17 cellular contexts compared by ENCODE assay signal in the genomic region with DNA sequence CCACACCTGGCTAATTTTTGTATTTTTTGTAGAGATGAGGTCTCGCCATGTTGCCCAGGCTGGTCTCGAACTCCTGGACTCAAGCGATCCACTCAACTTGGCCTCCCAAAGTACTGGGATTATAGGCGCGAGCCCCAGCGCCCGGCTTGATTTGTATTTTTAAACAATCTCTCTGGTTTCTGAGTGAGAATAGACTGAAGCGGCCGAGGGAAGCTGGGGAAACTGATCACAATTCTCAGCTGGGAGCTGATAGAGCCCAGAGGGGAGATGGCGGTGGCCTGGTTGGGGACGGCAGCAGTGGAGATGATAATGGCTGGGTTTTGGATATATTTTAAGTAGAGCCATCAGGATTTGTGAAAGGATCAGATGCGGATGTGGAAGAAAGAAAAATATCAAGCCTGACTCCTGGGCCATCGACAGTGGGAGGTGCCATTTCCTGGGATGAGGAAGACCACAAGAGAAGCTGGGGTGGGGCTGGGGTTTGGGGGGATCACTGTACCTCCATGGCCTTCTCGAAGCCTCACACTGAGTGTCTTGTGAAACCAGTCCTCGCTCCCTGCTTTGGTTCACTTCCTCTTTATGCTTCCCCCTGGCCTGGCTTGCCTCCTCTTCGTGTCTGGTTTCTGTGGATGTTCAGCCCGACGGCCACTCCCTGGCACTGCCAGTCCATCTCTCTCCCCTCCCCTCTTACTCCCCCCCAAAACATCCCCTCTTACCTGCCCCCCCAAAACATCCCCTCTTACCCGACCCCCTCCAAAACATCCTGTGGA. TPM values are rescaled to one million over a fixed set of nuclear protein-coding genes. Genes with fewer than 3 reads are reported as not detected.
DNase-seq lines count a peak whose midpoint lies in the region; ATAC-seq and TF ChIP-seq lines count a peak whose summit lies in the region.
"Had no signal": no experiment of that assay in that cellular context is flagged by ENCODE, and none has a peak within 500 bp of the region (broad histone marks: within the 10 kb centered on the region; RNA-seq: fewer than 3 reads in every experiment).

No MANE protein-coding gene starts in this region.

- DNase-seq in SKM-1 (lab: John Stamatoyannopoulos, UW; ENCODE audit: unreplicated experiment) (peak; percentile 53), left lung (peak; percentile 27 to 29), spleen (peak; percentile 58)
- no peak for DNase-seq in activated T-cell treated with anti-CD3 and anti-CD28 coated beads, Interleukin-2, amount 50 U/mL, for 4 hours
- DNase-seq in activated naive CD8-positive, alpha-beta T cell treated with anti-CD3 and anti-CD28 coated beads for 36 hours: no peak
- DNase-seq: BE2C, brain microvascular endothelial cell, NCI-H187 treated with DMSO at 0.1 percent for 48 hours, T-helper 1 cell had no signal

- WGBS in spleen, 5 donors: 64 to 77% (median 71%) methylated on average over 19 of the region's 19 CpGs

- peaks cover 19% of the 10 kb centered on the region for H3K27me3 Mint-ChIP-seq in activated T-cell treated with anti-CD3 and anti-CD28 coated beads, Interleukin-2, amount 50 U/mL, for 4 hours (ENCODE audit: low read depth)
- peaks cover 9% of the 10 kb centered on the region for H3K27me3 Mint-ChIP-seq in activated naive CD8-positive, alpha-beta T cell treated with anti-CD3 and anti-CD28 coated beads for 36 hours

- H3K27ac Mint-ChIP-seq in activated naive CD8-positive, alpha-beta T cell treated with anti-CD3 and anti-CD28 coated beads for 36 hours: no peak overlapping the region

- H3K4me1 ChIP-seq in left lung (no peaks in the 10 kb centered on the region), spleen (peaks cover 0 to 12% (median 3%) of the 10 kb centered on the region in 6 donors)

- no peaks in the 10 kb centered on the region for H3K4me1 Mint-ChIP-seq in activated T-cell treated with anti-CD3 and anti-CD28 coated beads, Interleukin-2, amount 50 U/mL, for 4 hours (ENCODE audit: low read depth)
- no peaks in the 10 kb centered on the region for H3K4me1 Mint-ChIP-seq in activated naive CD8-positive, alpha-beta T cell treated with anti-CD3 and anti-CD28 coated beads for 36 hours
- H3K4me1 Mint-ChIP-seq: activated naive CD4-positive, alpha-beta T cell treated with anti-CD3 and anti-CD28 coated beads, Interleukin-2, amount 50 U/mL, for 24 hours had no signal

- no peak overlapping the region for H3K4me3 ChIP-seq in left lung
- no peak overlapping the region for H3K4me3 ChIP-seq in spleen

- no peaks in the 10 kb centered on the region for H3K36me3 Mint-ChIP-seq in activated T-cell treated with anti-CD3 and anti-CD28 coated beads, Interleukin-2, amount 50 U/mL, for 4 hours (ENCODE audit: insufficient read depth)
- no peaks in the 10 kb centered on the region for H3K36me3 Mint-ChIP-seq in activated naive CD8-positive, alpha-beta T cell treated with anti-CD3 and anti-CD28 coated beads for 36 hours
- H3K36me3 Mint-ChIP-seq: activated naive CD4-positive, alpha-beta T cell treated with anti-CD3 and anti-CD28 coated beads, Interleukin-2, amount 50 U/mL, for 24 hours had no signal

- H3K9me3 ChIP-seq in KOPT-K1 (ENCODE audit: insufficient read depth, low read length, poor library complexity, severe bottlenecking) (no peaks in the 10 kb centered on the region), left lung (no peaks in the 10 kb centered on the region), spleen (no peaks in the 10 kb centered on the region)
- H3K9me3 ChIP-seq: BE2C had no signal

- H3K27ac ChIP-seq in KOPT-K1 (ENCODE audit: low read depth, low read length, poor library complexity, severe bottlenecking) (peak overlapping the region; percentile 92), left lung (no peak overlapping the region), spleen (no peak overlapping the region)
- H3K27ac ChIP-seq: brain microvascular endothelial cell, KMS-11 had no signal

- H3K4me3 Mint-ChIP-seq in activated T-cell treated with anti-CD3 and anti-CD28 coated beads, Interleukin-2, amount 50 U/mL, for 4 hours: no peak overlapping the region
- H3K4me3 Mint-ChIP-seq in activated naive CD8-positive, alpha-beta T cell treated with anti-CD3 and anti-CD28 coated beads for 36 hours: no peak overlapping the region
- H3K4me3 Mint-ChIP-seq: activated naive CD4-positive, alpha-beta T cell treated with anti-CD3 and anti-CD28 coated beads, Interleukin-2, amount 50 U/mL, for 24 hours had no signal

- no peak for TF ChIP-seq CTCF in left lung (IDR thresholded peaks at IDR 0.05)
- no peak for TF ChIP-seq CTCF in spleen (IDR thresholded peaks at IDR 0.05 in 8 of 11, conservative IDR thresholded peaks at IDR 0.05 in 3 of 11)

- H3K27me3 ChIP-seq in left lung: peaks cover 0 to 4% of the 10 kb centered on the region in 2 donors
- peaks cover 0 to 8% (median 0%) of the 10 kb centered on the region in 7 donors for H3K27me3 ChIP-seq in spleen (replicated peaks in 1 of 7)
- H3K27me3 ChIP-seq: BE2C, brain microvascular endothelial cell had no signal

- intact Hi-C loops in left lung (cut with DNase I): no loop called here
- intact Hi-C loops in spleen (cut with DNase I; ENCODE audit: low total_unique reads): no loop called here

- ATAC-seq in left lung: no peak
- ATAC-seq in GM18870 (IDR thresholded peaks at IDR 0.05; ENCODE audit: unreplicated experiment): no peak
- ATAC-seq in activated T-cell treated with anti-CD3 and anti-CD28 coated beads, Interleukin-2, amount 50 U/mL, for 4 hours: no peak

- H3K36me3 ChIP-seq in KOPT-K1 (ENCODE audit: insufficient read depth, low read length) (no peaks in the 10 kb centered on the region), left lung (no peaks in the 10 kb centered on the region), spleen (no peaks in the 10 kb centered on the region)
- H3K36me3 ChIP-seq: BE2C, brain microvascular endothelial cell had no signal

- H3K9me3 Mint-ChIP-seq in activated T-cell treated with anti-CD3 and anti-CD28 coated beads, Interleukin-2, amount 50 U/mL, for 4 hours: no peaks in the 10 kb centered on the region
- H3K9me3 Mint-ChIP-seq in activated naive CD8-positive, alpha-beta T cell treated with anti-CD3 and anti-CD28 coated beads for 36 hours: no peaks in the 10 kb centered on the region
- H3K9me3 Mint-ChIP-seq: activated naive CD4-positive, alpha-beta T cell treated with anti-CD3 and anti-CD28 coated beads, Interleukin-2, amount 50 U/mL, for 24 hours had no signal

- TF ChIP-seq POLR2A in spleen (IDR thresholded peaks at IDR 0.05): no peak

RNA-seq across cellular contexts. Expression of a gene that starts 51.9 kb away (rescaled TPM):
- total RNA-seq in left lung (not detected), spleen (not detected)
- under 1 TPM in 1 of 3 donors, not detected in 2; 0.26 TPM for polyA plus RNA-seq in spleen
- total RNA-seq in activated T-cell treated with anti-CD3 and anti-CD28 coated beads, Interleukin-2, amount 50 U/mL, for 4 hours: not detected
- total RNA-seq in activated naive CD8-positive, alpha-beta T cell treated with anti-CD3 and anti-CD28 coated beads for 36 hours: not detected
- total RNA-seq: fibroblast of lung, myocyte, NCI-H460, renal cortical epithelial cell had no signal
- polyA plus RNA-seq: fibroblast of lung had no signal

Comparison
In these comparisons a context has a peak if more than half of its experiments do, and no peak if none do; other contexts are left out.
1. DNase-seq: peak in SKM-1 (single experiment), left lung (2 of 2) and spleen (single experiment); none in activated T-cell treated with anti-CD3 and anti-CD28 coated beads, Interleukin-2, amount 50 U/mL, for 4 hours (single experiment) and activated naive CD8-positive, alpha-beta T cell treated with anti-CD3 and anti-CD28 coated beads for 36 hours (single experiment).